Comparison of ENCODE assay signal across 2 cellular contexts in the genomic region with DNA sequence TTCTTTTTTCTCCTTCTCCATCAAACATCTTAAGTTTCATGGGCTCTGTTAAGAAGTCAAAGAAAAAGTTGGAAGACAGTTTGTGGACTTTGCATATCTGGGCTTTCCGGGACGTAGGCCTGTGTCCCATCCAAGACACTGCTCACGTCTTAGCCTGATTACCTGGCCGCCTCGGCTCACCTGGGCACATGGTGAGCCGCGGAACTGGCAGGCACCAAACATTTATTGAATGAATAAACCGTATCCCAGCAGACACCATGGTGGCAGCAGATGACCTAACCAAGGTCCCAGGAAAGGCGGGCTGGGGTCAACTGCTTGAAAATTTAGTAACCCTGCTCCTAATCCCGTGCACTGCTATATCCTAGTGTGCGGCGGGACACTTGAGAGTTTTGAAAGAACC.
TF ChIP-seq lines count a peak whose summit lies in the region.

No MANE protein-coding gene starts in this region.

TF ChIP-seq in SK-N-SH, 30 proteins besides CTCF, POLR2A, EP300 and RAD21 (continued from another document):
- TF ChIP-seq, protein P1, sequence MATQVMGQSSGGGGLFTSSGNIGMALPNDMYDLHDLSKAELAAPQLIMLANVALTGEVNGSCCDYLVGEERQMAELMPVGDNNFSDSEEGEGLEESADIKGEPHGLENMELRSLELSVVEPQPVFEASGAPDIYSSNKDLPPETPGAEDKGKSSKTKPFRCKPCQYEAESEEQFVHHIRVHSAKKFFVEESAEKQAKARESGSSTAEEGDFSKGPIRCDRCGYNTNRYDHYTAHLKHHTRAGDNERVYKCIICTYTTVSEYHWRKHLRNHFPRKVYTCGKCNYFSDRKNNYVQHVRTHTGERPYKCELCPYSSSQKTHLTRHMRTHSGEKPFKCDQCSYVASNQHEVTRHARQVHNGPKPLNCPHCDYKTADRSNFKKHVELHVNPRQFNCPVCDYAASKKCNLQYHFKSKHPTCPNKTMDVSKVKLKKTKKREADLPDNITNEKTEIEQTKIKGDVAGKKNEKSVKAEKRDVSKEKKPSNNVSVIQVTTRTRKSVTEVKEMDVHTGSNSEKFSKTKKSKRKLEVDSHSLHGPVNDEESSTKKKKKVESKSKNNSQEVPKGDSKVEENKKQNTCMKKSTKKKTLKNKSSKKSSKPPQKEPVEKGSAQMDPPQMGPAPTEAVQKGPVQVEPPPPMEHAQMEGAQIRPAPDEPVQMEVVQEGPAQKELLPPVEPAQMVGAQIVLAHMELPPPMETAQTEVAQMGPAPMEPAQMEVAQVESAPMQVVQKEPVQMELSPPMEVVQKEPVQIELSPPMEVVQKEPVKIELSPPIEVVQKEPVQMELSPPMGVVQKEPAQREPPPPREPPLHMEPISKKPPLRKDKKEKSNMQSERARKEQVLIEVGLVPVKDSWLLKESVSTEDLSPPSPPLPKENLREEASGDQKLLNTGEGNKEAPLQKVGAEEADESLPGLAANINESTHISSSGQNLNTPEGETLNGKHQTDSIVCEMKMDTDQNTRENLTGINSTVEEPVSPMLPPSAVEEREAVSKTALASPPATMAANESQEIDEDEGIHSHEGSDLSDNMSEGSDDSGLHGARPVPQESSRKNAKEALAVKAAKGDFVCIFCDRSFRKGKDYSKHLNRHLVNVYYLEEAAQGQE (IDR thresholded peaks at IDR 0.05; ENCODE audit: low read depth, low read length) = no peak
- TF ChIP-seq GATA2 (CRISPR knock-in tag; IDR thresholded peaks at IDR 0.05) (no peak), ELF1 (IDR thresholded peaks at IDR 0.05) (no peak), EZH2phosphoT487 (IDR thresholded peaks at IDR 0.05; ENCODE audit: borderline replicate concordance, low read depth) (no peak), MEF2A (IDR thresholded peaks at IDR 0.05; ENCODE audit: borderline replicate concordance, low read depth) (no peak)

TF ChIP-seq in SK-N-SH treated with all-trans-retinoic acid at 6 μM for 48 hours, 23 proteins besides CTCF, POLR2A, EP300 and RAD21 (continued from another document):
- TF ChIP-seq, protein P2, sequence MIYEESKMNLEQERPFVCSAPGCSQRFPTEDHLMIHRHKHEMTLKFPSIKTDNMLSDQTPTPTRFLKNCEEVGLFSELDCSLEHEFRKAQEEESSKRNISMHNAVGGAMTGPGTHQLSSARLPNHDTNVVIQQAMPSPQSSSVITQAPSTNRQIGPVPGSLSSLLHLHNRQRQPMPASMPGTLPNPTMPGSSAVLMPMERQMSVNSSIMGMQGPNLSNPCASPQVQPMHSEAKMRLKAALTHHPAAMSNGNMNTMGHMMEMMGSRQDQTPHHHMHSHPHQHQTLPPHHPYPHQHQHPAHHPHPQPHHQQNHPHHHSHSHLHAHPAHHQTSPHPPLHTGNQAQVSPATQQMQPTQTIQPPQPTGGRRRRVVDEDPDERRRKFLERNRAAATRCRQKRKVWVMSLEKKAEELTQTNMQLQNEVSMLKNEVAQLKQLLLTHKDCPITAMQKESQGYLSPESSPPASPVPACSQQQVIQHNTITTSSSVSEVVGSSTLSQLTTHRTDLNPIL (CRISPR knock-in tag; IDR thresholded peaks at IDR 0.05; ENCODE audit: low read depth) = no peak
- TF ChIP-seq, protein P3, sequence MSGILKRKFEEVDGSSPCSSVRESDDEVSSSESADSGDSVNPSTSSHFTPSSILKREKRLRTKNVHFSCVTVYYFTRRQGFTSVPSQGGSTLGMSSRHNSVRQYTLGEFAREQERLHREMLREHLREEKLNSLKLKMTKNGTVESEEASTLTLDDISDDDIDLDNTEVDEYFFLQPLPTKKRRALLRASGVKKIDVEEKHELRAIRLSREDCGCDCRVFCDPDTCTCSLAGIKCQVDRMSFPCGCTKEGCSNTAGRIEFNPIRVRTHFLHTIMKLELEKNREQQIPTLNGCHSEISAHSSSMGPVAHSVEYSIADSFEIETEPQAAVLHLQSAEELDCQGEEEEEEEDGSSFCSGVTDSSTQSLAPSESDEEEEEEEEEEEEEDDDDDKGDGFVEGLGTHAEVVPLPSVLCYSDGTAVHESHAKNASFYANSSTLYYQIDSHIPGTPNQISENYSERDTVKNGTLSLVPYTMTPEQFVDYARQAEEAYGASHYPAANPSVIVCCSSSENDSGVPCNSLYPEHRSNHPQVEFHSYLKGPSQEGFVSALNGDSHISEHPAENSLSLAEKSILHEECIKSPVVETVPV (CRISPR knock-in tag; IDR thresholded peaks at IDR 0.05) = no peak
- no peak for TF ChIP-seq BACH2 (CRISPR knock-in tag; IDR thresholded peaks at IDR 0.05; ENCODE audit: borderline replicate concordance)
- TF ChIP-seq CSDC2 (CRISPR knock-in tag; IDR thresholded peaks at IDR 0.05) = no peak
- TF ChIP-seq ZC3H10 (CRISPR knock-in tag; IDR thresholded peaks at IDR 0.05) = no peak
- TF ChIP-seq OSR1 (CRISPR knock-in tag; IDR thresholded peaks at IDR 0.05) = no peak
- no peak for TF ChIP-seq ZFP30 (CRISPR knock-in tag; IDR thresholded peaks at IDR 0.05)
- no peak for TF ChIP-seq TOX (CRISPR knock-in tag; IDR thresholded peaks at IDR 0.05; ENCODE audit: borderline replicate concordance)
- TF ChIP-seq ZFP3 (CRISPR knock-in tag; IDR thresholded peaks at IDR 0.05) = no peak
- TF ChIP-seq, protein P4, sequence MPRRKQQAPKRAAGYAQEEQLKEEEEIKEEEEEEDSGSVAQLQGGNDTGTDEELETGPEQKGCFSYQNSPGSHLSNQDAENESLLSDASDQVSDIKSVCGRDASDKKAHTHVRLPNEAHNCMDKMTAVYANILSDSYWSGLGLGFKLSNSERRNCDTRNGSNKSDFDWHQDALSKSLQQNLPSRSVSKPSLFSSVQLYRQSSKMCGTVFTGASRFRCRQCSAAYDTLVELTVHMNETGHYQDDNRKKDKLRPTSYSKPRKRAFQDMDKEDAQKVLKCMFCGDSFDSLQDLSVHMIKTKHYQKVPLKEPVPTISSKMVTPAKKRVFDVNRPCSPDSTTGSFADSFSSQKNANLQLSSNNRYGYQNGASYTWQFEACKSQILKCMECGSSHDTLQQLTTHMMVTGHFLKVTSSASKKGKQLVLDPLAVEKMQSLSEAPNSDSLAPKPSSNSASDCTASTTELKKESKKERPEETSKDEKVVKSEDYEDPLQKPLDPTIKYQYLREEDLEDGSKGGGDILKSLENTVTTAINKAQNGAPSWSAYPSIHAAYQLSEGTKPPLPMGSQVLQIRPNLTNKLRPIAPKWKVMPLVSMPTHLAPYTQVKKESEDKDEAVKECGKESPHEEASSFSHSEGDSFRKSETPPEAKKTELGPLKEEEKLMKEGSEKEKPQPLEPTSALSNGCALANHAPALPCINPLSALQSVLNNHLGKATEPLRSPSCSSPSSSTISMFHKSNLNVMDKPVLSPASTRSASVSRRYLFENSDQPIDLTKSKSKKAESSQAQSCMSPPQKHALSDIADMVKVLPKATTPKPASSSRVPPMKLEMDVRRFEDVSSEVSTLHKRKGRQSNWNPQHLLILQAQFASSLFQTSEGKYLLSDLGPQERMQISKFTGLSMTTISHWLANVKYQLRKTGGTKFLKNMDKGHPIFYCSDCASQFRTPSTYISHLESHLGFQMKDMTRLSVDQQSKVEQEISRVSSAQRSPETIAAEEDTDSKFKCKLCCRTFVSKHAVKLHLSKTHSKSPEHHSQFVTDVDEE (CRISPR knock-in tag; IDR thresholded peaks at IDR 0.05) = no peak
- TF ChIP-seq, protein P5, sequence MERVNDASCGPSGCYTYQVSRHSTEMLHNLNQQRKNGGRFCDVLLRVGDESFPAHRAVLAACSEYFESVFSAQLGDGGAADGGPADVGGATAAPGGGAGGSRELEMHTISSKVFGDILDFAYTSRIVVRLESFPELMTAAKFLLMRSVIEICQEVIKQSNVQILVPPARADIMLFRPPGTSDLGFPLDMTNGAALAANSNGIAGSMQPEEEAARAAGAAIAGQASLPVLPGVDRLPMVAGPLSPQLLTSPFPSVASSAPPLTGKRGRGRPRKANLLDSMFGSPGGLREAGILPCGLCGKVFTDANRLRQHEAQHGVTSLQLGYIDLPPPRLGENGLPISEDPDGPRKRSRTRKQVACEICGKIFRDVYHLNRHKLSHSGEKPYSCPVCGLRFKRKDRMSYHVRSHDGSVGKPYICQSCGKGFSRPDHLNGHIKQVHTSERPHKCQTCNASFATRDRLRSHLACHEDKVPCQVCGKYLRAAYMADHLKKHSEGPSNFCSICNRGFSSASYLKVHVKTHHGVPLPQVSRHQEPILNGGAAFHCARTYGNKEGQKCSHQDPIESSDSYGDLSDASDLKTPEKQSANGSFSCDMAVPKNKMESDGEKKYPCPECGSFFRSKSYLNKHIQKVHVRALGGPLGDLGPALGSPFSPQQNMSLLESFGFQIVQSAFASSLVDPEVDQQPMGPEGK (CRISPR knock-in tag; IDR thresholded peaks at IDR 0.05; ENCODE audit: borderline replicate concordance) = no peak
- TF ChIP-seq RARB (CRISPR knock-in tag; IDR thresholded peaks at IDR 0.05) = no peak
- no peak for TF ChIP-seq ZNF8 (CRISPR knock-in tag; IDR thresholded peaks at IDR 0.05)
- TF ChIP-seq ARNTL (CRISPR knock-in tag; IDR thresholded peaks at IDR 0.05; ENCODE audit: borderline replicate concordance, low read depth) = no peak
- TF ChIP-seq, protein P6, sequence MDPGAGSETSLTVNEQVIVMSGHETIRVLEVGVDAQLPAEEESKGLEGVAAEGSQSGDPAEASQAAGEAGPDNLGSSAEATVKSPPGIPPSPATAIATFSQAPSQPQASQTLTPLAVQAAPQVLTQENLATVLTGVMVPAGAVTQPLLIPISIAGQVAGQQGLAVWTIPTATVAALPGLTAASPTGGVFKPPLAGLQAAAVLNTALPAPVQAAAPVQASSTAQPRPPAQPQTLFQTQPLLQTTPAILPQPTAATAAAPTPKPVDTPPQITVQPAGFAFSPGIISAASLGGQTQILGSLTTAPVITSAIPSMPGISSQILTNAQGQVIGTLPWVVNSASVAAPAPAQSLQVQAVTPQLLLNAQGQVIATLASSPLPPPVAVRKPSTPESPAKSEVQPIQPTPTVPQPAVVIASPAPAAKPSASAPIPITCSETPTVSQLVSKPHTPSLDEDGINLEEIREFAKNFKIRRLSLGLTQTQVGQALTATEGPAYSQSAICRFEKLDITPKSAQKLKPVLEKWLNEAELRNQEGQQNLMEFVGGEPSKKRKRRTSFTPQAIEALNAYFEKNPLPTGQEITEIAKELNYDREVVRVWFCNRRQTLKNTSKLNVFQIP (CRISPR knock-in tag; IDR thresholded peaks at IDR 0.05; ENCODE audit: borderline replicate concordance, low read depth) = no peak
- TF ChIP-seq ISL1 (CRISPR knock-in tag; IDR thresholded peaks at IDR 0.05) = no peak
